7 cellular contexts compared by ENCODE assay signal in genomic region chr6:144063246-144063743, GRCh38. TPM values are rescaled to one million over a fixed set of nuclear protein-coding genes. Genes with fewer than 3 reads are reported as not detected.
A peak's percentile ranks its signal among the peaks of the same experiment; 100 is the strongest.
DNase-seq lines count a peak whose midpoint lies in the region; ATAC-seq, FAIRE-seq and TF ChIP-seq lines count a peak whose summit lies in the region.

No MANE protein-coding gene starts in this region.

- H3K36me3 ChIP-seq in WERI-Rb-1, result no peaks in the 10 kb centered on the region
- H3K36me3 ChIP-seq in iPS-18a (ENCODE audit: control insufficient read depth, low read depth, low read length), result no peaks in the 10 kb centered on the region

- H3K4me1 ChIP-seq in iPS-18a (ENCODE audit: control insufficient read depth, low read depth, low read length), result peaks cover 6% of the 10 kb centered on the region

- H3K36me3 Mint-ChIP-seq in HFFc6 (ENCODE audit: low read depth), result no peaks in the 10 kb centered on the region

- peaks cover 13% of the 10 kb centered on the region for H3K4me1 Mint-ChIP-seq in HFFc6 (ENCODE audit: low read depth)

- TF ChIP-seq CTCF in GM13977 (IDR thresholded peaks at IDR 0.05; ENCODE audit: extremely low read depth, insufficient read depth, missing control alignments) (no peak), HFFc6 (IDR thresholded peaks at IDR 0.05) (no peak), WERI-Rb-1 (IDR thresholded peaks at IDR 0.05; ENCODE audit: low read depth, low read length) (no peak)

- H3K4me3 ChIP-seq in WERI-Rb-1 (ENCODE audit: low read depth, low read length) (peak overlapping the region; percentile 80), iPS-18a (ENCODE audit: low read length) (peak overlapping the region; percentile 71)

- no peak for FAIRE-seq in urothelium cell line (lab: Jason Lieb, UNC)

- H3K4me3 Mint-ChIP-seq in HFFc6, result peak overlapping the region; percentile 82

- DNase-seq in GM13977 (ENCODE audit: low spot score) (peak; percentile 30), HFFc6 (no peak), WERI-Rb-1 (peak; percentile 77), NCI-H2081 treated with DMSO at 0.1 percent for 48 hours (lab: John Stamatoyannopoulos, UW) (no peak), urothelium cell line (ENCODE audit: low spot score) (no peak)
- DNase-seq in stimulated activated naive CD8-positive, alpha-beta T cell treated with anti-CD3 and anti-CD28 coated beads, Interleukin-15, Interleukin-2, amounts not matched to agents 100 U/mL and 50 U/mL, for 24 hours, result peak; percentile 21

- peak overlapping the region; percentile 94 for H3K27ac ChIP-seq in WERI-Rb-1
- H3K27ac ChIP-seq in iPS-18a (ENCODE audit: low read length), result no peak overlapping the region

- ATAC-seq in stimulated activated naive CD8-positive, alpha-beta T cell treated with anti-CD3 and anti-CD28 coated beads, Interleukin-15, Interleukin-2, amounts not matched to agents 100 U/mL and 50 U/mL, for 24 hours, result peak; percentile 1

- no peak overlapping the region for H3K9ac ChIP-seq in iPS-18a (ENCODE audit: low read length)

- H3K27ac Mint-ChIP-seq in HFFc6, result no peak overlapping the region

- H3K27me3 ChIP-seq in WERI-Rb-1 (ENCODE audit: insufficient read depth, low read depth, severe bottlenecking) (no peaks in the 10 kb centered on the region), iPS-18a (ENCODE audit: control insufficient read depth, insufficient read depth, low read length) (peaks cover 70% of the 10 kb centered on the region)

- H3K9me3 ChIP-seq in WERI-Rb-1 (ENCODE audit: severe bottlenecking), result no peaks in the 10 kb centered on the region
- H3K9me3 ChIP-seq in iPS-18a (ENCODE audit: control insufficient read depth, low read depth, low read length), result no peaks in the 10 kb centered on the region

- in situ Hi-C loops in GM13977 (cut with MboI; ENCODE audit: low pct_unique_long_range_greater_than_20kb, low sequenced_read_pairs, unreplicated experiment), result no loop called here

- H3K9me3 Mint-ChIP-seq in HFFc6, result no peaks in the 10 kb centered on the region

- peaks cover 44% of the 10 kb centered on the region for H3K27me3 Mint-ChIP-seq in HFFc6 (ENCODE audit: insufficient read depth)

RNA-seq across cellular contexts. Expression of gene SF3B5, which starts 32.1 kb away (rescaled TPM):
- 100 to 1,000 TPM; 172 to 189 (median 177) TPM for total RNA-seq in HFFc6 (2021; fragmentation: NEBNext Ultra II Directional; extraction: Animal tissue kit (Norgen Biotek cat#: 25700))

RNA-seq across cellular contexts. Expression of gene PLAGL1, which starts 55.2 kb away (rescaled TPM):
- 10 to 100 TPM; 22.5 to 28.8 (median 26.2) TPM for total RNA-seq in HFFc6 (2021; fragmentation: NEBNext Ultra II Directional; extraction: Animal tissue kit (Norgen Biotek cat#: 25700))

Comparison
In these comparisons a context has a peak if more than half of its experiments do, and no peak if none do; other contexts are left out.
1. DNase-seq: peak in GM13977 (single experiment), WERI-Rb-1 (single experiment) and stimulated activated naive CD8-positive, alpha-beta T cell treated with anti-CD3 and anti-CD28 coated beads, Interleukin-15, Interleukin-2, amounts not matched to agents 100 U/mL and 50 U/mL, for 24 hours (single experiment); none in HFFc6 (single experiment), NCI-H2081 treated with DMSO at 0.1 percent for 48 hours (single experiment) and urothelium cell line (single experiment).